Comparison of ENCODE assay signal across 12 cellular contexts in genomic region chr4:94516067-94516466, GRCh38.
DNase-seq lines count a peak whose midpoint lies in the region; ATAC-seq lines count a peak whose summit lies in the region.
"Had no signal": no experiment of that assay in that cellular context is flagged by ENCODE, and none has a peak within 500 bp of the region (broad histone marks: within the 10 kb centered on the region; RNA-seq: fewer than 3 reads in every experiment).

No MANE protein-coding gene starts in this region.

- H3K4me1 ChIP-seq in rectal smooth muscle tissue (ENCODE audit: control insufficient read depth, insufficient read depth, low read length): peaks cover 25% of the 10 kb centered on the region

- H3K9ac ChIP-seq in rectal smooth muscle tissue (ENCODE audit: low read length): no peak overlapping the region

- no peak overlapping the region for H3K4me3 ChIP-seq in rectal smooth muscle tissue (ENCODE audit: low read length)

- H3K27me3 ChIP-seq in rectal smooth muscle tissue (ENCODE audit: control insufficient read depth, insufficient read depth, low read length): no peaks in the 10 kb centered on the region

- H3K36me3 ChIP-seq in rectal smooth muscle tissue (ENCODE audit: control insufficient read depth, insufficient read depth, low read length): no peaks in the 10 kb centered on the region

- DNase-seq in DMS53 treated with DMSO at 0.1 percent for 48 hours (lab: John Stamatoyannopoulos, UW; ENCODE audit: unreplicated experiment) (peak; percentile 2), RPMI7951 (ENCODE audit: low read depth) (peak; percentile 76), fibroblast of peridontal ligament (ENCODE audit: extremely low read depth) (peak; percentile 84), hypothalamus (lab: John Stamatoyannopoulos, UW) (no peak), GDM1 (lab: John Stamatoyannopoulos, UW) (no peak)
- no peak for DNase-seq in activated CD8-positive, alpha-beta memory T cell treated with anti-CD3 and anti-CD28 coated beads, Interleukin-2, amount 50 U/mL, for 48 hours
- DNase-seq: activated B cell treated with CpG ODN at 0.5 μM for 24 hours; activated naive CD4-positive, alpha-beta T cell; stimulated activated CD8-positive, alpha-beta memory T cell treated with anti-CD3 and anti-CD28 coated beads, Interleukin-4, amount 100 ng/mL, for 48 hours had no signal

- peak overlapping the region; percentile 70 for H3K27ac ChIP-seq in rectal smooth muscle tissue (ENCODE audit: low read depth, low read length)
- H3K27ac ChIP-seq: HL-60 had no signal

- no peak for ATAC-seq in HG03521 (IDR thresholded peaks at IDR 0.05; ENCODE audit: unreplicated experiment)

Comparison
In these comparisons a context has a peak if more than half of its experiments do, and no peak if none do; other contexts are left out.
1. DNase-seq: peak in DMS53 treated with DMSO at 0.1 percent for 48 hours (single experiment), RPMI7951 (single experiment) and fibroblast of peridontal ligament (single experiment); none in hypothalamus (0 of 51), GDM1 (single experiment) and activated CD8-positive, alpha-beta memory T cell treated with anti-CD3 and anti-CD28 coated beads, Interleukin-2, amount 50 U/mL, for 48 hours (single experiment).